24 cellular contexts compared by ENCODE assay signal in genomic region chr22:48077699-48078098, GRCh38.
DNase-seq lines count a peak whose midpoint lies in the region; ATAC-seq, FAIRE-seq and TF ChIP-seq lines count a peak whose summit lies in the region.
"Had no signal": no experiment of that assay in that cellular context is flagged by ENCODE, and none has a peak within 500 bp of the region (broad histone marks: within the 10 kb centered on the region; RNA-seq: fewer than 3 reads in every experiment).

No MANE protein-coding gene starts in this region.

- TF ChIP-seq POLR2A in HepG2 (IDR thresholded peaks at IDR 0.05; ENCODE audit: insufficient read depth in 1 of 2, low read depth in 2 of 2, low read length in 2 of 2), result no peak
- TF ChIP-seq POLR2A in right lobe of liver (IDR thresholded peaks at IDR 0.05), result no peak

- in situ Hi-C loops in HepG2 (cut with HindIII; ENCODE audit: extremely low pct_ligation_motif_present, low pct_unique_long_range_greater_than_20kb), result no loop called here

- no peaks in the 10 kb centered on the region for H3F3A ChIP-seq in neural progenitor cell (ENCODE audit: low read depth)

- H3K79me1 ChIP-seq in H9 (ENCODE audit: insufficient read depth, low read depth, low read length, poor library complexity, severe bottlenecking), result no peaks in the 10 kb centered on the region

- POLR2A ChIA-PET in HepG2 (lab: Yijun Ruan, JAX) (no interaction called here), OCI-LY7 (lab: Charles Lee) (interaction anchor here (0.5 to 2.0 kb wide), 2 partner anchors 19 to 29 kb away, joined by 3 to 5 read pairs; no protein-coding TSS in a partner anchor)

- no peak overlapping the region for H3K23ac ChIP-seq in H9 (ENCODE audit: insufficient read length, low read depth, low read length)

- no peaks in the 10 kb centered on the region for H3K23me2 ChIP-seq in H9 (ENCODE audit: insufficient read length, low read depth, low read length, poor library complexity, severe bottlenecking)

- H3K36me3 ChIP-seq in HepG2 (replicated peaks in 1 of 2; ENCODE audit: control insufficient read depth in 1 of 2, insufficient read depth in 2 of 2, low read length in 2 of 2) (no peaks in the 10 kb centered on the region), right lobe of liver (no peaks in the 10 kb centered on the region), OCI-LY7 (ENCODE audit: insufficient read depth, low read length) (no peaks in the 10 kb centered on the region), neural progenitor cell (no peaks in the 10 kb centered on the region)
- H3K36me3 ChIP-seq: BLaER1 treated with 17β-estradiol and CSF1 and Interleukin-3, amounts not matched to agents 10 nM and 100 nM had no signal

- peaks cover 3 to 7% of the 10 kb centered on the region in 2 experiments; a peak in 4 of 5 replicates for H3K27me3 ChIP-seq in HepG2 (ENCODE audit: control insufficient read depth in 1 of 2, insufficient read depth in 2 of 2, low read length in 2 of 2)
- H3K27me3 ChIP-seq in right lobe of liver, result no peaks in the 10 kb centered on the region
- H3K27me3 ChIP-seq in neural progenitor cell, result no peaks in the 10 kb centered on the region
- H3K27me3 ChIP-seq in H9 (ENCODE audit: insufficient read depth, low read length), result no peaks in the 10 kb centered on the region

- no peak overlapping the region for H3K4ac ChIP-seq in H9 (ENCODE audit: low read depth, low read length)

- no peak for DNase-seq in HepG2 (ENCODE audit: low spot score)
- no peak for DNase-seq in right lobe of liver
- DNase-seq in OCI-LY7 (ENCODE audit: low spot score), result no peak
- DNase-seq in neural progenitor cell (ENCODE audit: low spot score), result no peak
- DNase-seq in urothelium cell line (ENCODE audit: low spot score), result no peak
- DNase-seq in effector CD8-positive, alpha-beta T cell (lab: John Stamatoyannopoulos, UW), result no peak
- no peak for DNase-seq in H9
- DNase-seq in NCI-H524 (lab: John Stamatoyannopoulos, UW), result no peak
- DNase-seq: CD4-positive, alpha-beta T cell; CD8-positive, alpha-beta memory T cell; DMS 273 treated with DMSO at 0.1 percent for 48 hours; DMS79; GF-D8; GOT3; H7; HFFc6 had no signal

- H3K27ac ChIP-seq in HepG2 (ENCODE audit: extremely low read length, insufficient read depth, low read length) (no peak overlapping the region), right lobe of liver (no peak overlapping the region), OCI-LY7 (ENCODE audit: low read depth, low read length, poor library complexity, severe bottlenecking) (no peak overlapping the region), neural progenitor cell (no peak overlapping the region), H9 (ENCODE audit: insufficient read length, low read depth, low read length) (no peak overlapping the region)
- H3K27ac ChIP-seq: 22Rv1; BLaER1 treated with 17β-estradiol and CSF1 and Interleukin-3, amounts not matched to agents 10 nM and 100 nM had no signal

- H3K56ac ChIP-seq in H9 (ENCODE audit: insufficient read length, low read depth, low read length), result no peak overlapping the region

- H2BK120ac ChIP-seq in H9 (ENCODE audit: low read depth, low read length, poor library complexity, severe bottlenecking), result no peak overlapping the region

- H2BK20ac ChIP-seq in H9 (ENCODE audit: low read depth, low read length, poor library complexity, severe bottlenecking), result no peak overlapping the region

- TF ChIP-seq RAD21 in HepG2 (CRISPR knock-in tag; IDR thresholded peaks at IDR 0.05), result no peak

- no peak overlapping the region for H4K5ac ChIP-seq in H9 (ENCODE audit: insufficient read length, low read depth, low read length)

- no peaks in the 10 kb centered on the region for H3K4me1 ChIP-seq in HepG2 (ENCODE audit: insufficient read depth, low read length)
- H3K4me1 ChIP-seq in right lobe of liver, result no peaks in the 10 kb centered on the region
- peaks cover 61% of the 10 kb centered on the region for H3K4me1 ChIP-seq in OCI-LY7 (ENCODE audit: insufficient read depth, low read length, poor library complexity, severe bottlenecking)
- H3K4me1 ChIP-seq in neural progenitor cell, result peaks cover 14% of the 10 kb centered on the region
- no peaks in the 10 kb centered on the region; the same call in 1 of the 2 replicates for H3K4me1 ChIP-seq in H9 (ENCODE audit: insufficient read depth, low read length)

- H4K8ac ChIP-seq in H9 (replicated peaks; ENCODE audit: insufficient read length, low read depth, low read length), result no peak overlapping the region

- no peak for TF ChIP-seq CTCF in HepG2 (CRISPR knock-in tag; IDR thresholded peaks at IDR 0.05)
- no peak for TF ChIP-seq CTCF in right lobe of liver (IDR thresholded peaks at IDR 0.05)
- TF ChIP-seq CTCF in OCI-LY7 (conservative IDR thresholded peaks at IDR 0.05; ENCODE audit: low read length), result no peak
- TF ChIP-seq CTCF in neural progenitor cell (IDR thresholded peaks at IDR 0.05), result no peak
- TF ChIP-seq CTCF in H9 (conservative IDR thresholded peaks at IDR 0.05), result no peak

- H3K27ac Mint-ChIP-seq in neural progenitor cell (no peak overlapping the region), H9 (no peak overlapping the region)
- H3K27ac Mint-ChIP-seq: B cell; CD14-positive monocyte; CD4-positive, alpha-beta T cell; HFFc6 had no signal

- no peak overlapping the region for H3K4me2 ChIP-seq in HepG2 (ENCODE audit: low read depth, low read length)
- H3K4me2 ChIP-seq in OCI-LY7 (ENCODE audit: low read length), result peak overlapping the region; percentile 10; the same call in 1 of the 2 replicates
- H3K4me2 ChIP-seq in neural progenitor cell, result no peak overlapping the region
- no peak overlapping the region for H3K4me2 ChIP-seq in H9 (ENCODE audit: insufficient read depth, insufficient read length, low read length)

- H3T11ph ChIP-seq in H9 (ENCODE audit: low read length), result no peak overlapping the region

- H3K4me1 Mint-ChIP-seq in neural progenitor cell (peaks cover 30% of the 10 kb centered on the region), H9 (peaks cover 30 to 44% of the 10 kb centered on the region in 2 experiments)
- H3K4me1 Mint-ChIP-seq: CD14-positive monocyte had no signal

- H2AFZ ChIP-seq in HepG2 (ENCODE audit: low read length), result no peak overlapping the region
- H2AFZ ChIP-seq in OCI-LY7 (ENCODE audit: low read length), result peak overlapping the region; percentile 41; the same call in 1 of the 2 replicates
- no peak overlapping the region for H2AFZ ChIP-seq in neural progenitor cell (replicated peaks)
- H2AFZ ChIP-seq in H9 (ENCODE audit: low read length), result no peak overlapping the region

- H3K4me3 Mint-ChIP-seq in neural progenitor cell (peak overlapping the region; percentile 51), H9 (no peak overlapping the region)
- H3K4me3 Mint-ChIP-seq: B cell; CD14-positive monocyte; CD4-positive, alpha-beta T cell; HFFc6 had no signal

- WGBS in HepG2 (ENCODE audit: low lambda C conversion rate), result 0% methylated on average over 4 of the region's 6 CpGs
- WGBS in right lobe of liver (ENCODE audit: insufficient coverage, low coverage, low lambda C conversion rate, missing lambda C conversion rate), result 24% methylated on average over 3 of the region's 6 CpGs
- WGBS in H9 (ENCODE audit: extremely low coverage, insufficient read length, low lambda C conversion rate), result no CpG with 5 or more reads among the region's 6 CpGs

- H2AK5ac ChIP-seq in H9 (ENCODE audit: insufficient read length, low read length), result no peak overlapping the region

- TF ChIP-seq EP300 in HepG2 (IDR thresholded peaks at IDR 0.05; ENCODE audit: low read depth in 2 of 2, low read length in 2 of 2), result no peak
- TF ChIP-seq EP300 in HepG2 (CRISPR knock-in tag; IDR thresholded peaks at IDR 0.05; ENCODE audit: borderline replicate concordance), result no peak

- no peaks in the 10 kb centered on the region for H4K20me1 ChIP-seq in HepG2 (ENCODE audit: insufficient read depth, low read length)
- H4K20me1 ChIP-seq in OCI-LY7 (ENCODE audit: insufficient read depth, low read length), result no peaks in the 10 kb centered on the region
- H4K20me1 ChIP-seq in neural progenitor cell (ENCODE audit: low read depth), result no peaks in the 10 kb centered on the region
- H4K20me1 ChIP-seq in H9 (ENCODE audit: control insufficient read depth, insufficient read depth, insufficient read length), result no peaks in the 10 kb centered on the region

- H3K18ac ChIP-seq in H9 (ENCODE audit: insufficient read length, low read depth, low read length), result no peak overlapping the region

- ATAC-seq in HepG2 (no peak), right lobe of liver (no peak)
- ATAC-seq: HCT116 had no signal

- H3K9ac ChIP-seq in HepG2 (ENCODE audit: insufficient read depth, low read depth, low read length) (no peak overlapping the region), neural progenitor cell (no peak overlapping the region), H9 (ENCODE audit: extremely low read depth, insufficient read length, low read length) (no peak overlapping the region)
- H3K9ac ChIP-seq: BLaER1 treated with 17β-estradiol and CSF1 and Interleukin-3, amounts not matched to agents 10 nM and 100 nM had no signal

- H3K27me3 Mint-ChIP-seq in neural progenitor cell (ENCODE audit: insufficient read depth, low read depth) (peaks cover 19% of the 10 kb centered on the region), H9 (ENCODE audit: low read depth) (peaks cover 24% of the 10 kb centered on the region)
- H3K27me3 Mint-ChIP-seq: B cell had no signal

- H3K79me2 ChIP-seq in HepG2 (ENCODE audit: insufficient read depth, low read length) (no peaks in the 10 kb centered on the region), OCI-LY7 (ENCODE audit: insufficient read depth, low read depth, low read length) (no peaks in the 10 kb centered on the region), neural progenitor cell (ENCODE audit: low read depth) (no peaks in the 10 kb centered on the region), H9 (ENCODE audit: insufficient read depth, low read length) (no peaks in the 10 kb centered on the region)

- H3K9me3 ChIP-seq in HepG2 (ENCODE audit: low read length) (no peaks in the 10 kb centered on the region), right lobe of liver (no peaks in the 10 kb centered on the region), OCI-LY7 (ENCODE audit: low read length) (no peaks in the 10 kb centered on the region), neural progenitor cell (ENCODE audit: low read depth) (no peaks in the 10 kb centered on the region), H9 (ENCODE audit: control insufficient read depth, low read depth, low read length) (no peaks in the 10 kb centered on the region)
- H3K9me3 ChIP-seq: BLaER1 treated with 17β-estradiol and CSF1 and Interleukin-3, amounts not matched to agents 10 nM and 100 nM had no signal

- no peaks in the 10 kb centered on the region for H3K9me2 ChIP-seq in OCI-LY7 (ENCODE audit: insufficient read depth, low read length)

- no peak overlapping the region for H2BK15ac ChIP-seq in H9 (ENCODE audit: low read depth, low read length)

- CTCF ChIA-PET in HepG2 (lab: Yijun Ruan, JAX; ENCODE audit: low intra/inter-chr PET ratio, low total read pairs), result no interaction called here
- CTCF ChIA-PET in OCI-LY7 (lab: Charles Lee; ENCODE audit: unreplicated experiment), result no interaction called here

- peaks cover 8% of the 10 kb centered on the region for H3K9me3 Mint-ChIP-seq in neural progenitor cell
- peaks cover 12 to 15% of the 10 kb centered on the region in 2 experiments for H3K9me3 Mint-ChIP-seq in H9
- H3K9me3 Mint-ChIP-seq: CD4-positive, alpha-beta T cell; CD8-positive, alpha-beta memory T cell had no signal

- no peak overlapping the region for H2BK12ac ChIP-seq in H9 (ENCODE audit: insufficient read length, low read depth, low read length)

- no peak overlapping the region for H2BK5ac ChIP-seq in H9 (ENCODE audit: insufficient read length, low read length)

- intact Hi-C loops in HepG2 (cut with micrococcal nuclease; ENCODE audit: unreplicated experiment) (no loop called here), right lobe of liver (cut with DNase I) (no loop called here), OCI-LY7 (cut with micrococcal nuclease; ENCODE audit: unreplicated experiment) (no loop called here)

- no peak for FAIRE-seq in HepG2 (lab: Jason Lieb, UNC)
- peak; percentile 92 for FAIRE-seq in urothelium cell line (lab: Jason Lieb, UNC)
- FAIRE-seq: A204.1, D721Med, GM18507 had no signal

- no TSS peak for BruUV-seq in HepG2 (replicated peaks; lab: Mats Ljungman, UMichigan)
- no TSS peak for BruUV-seq in OCI-LY7 (replicated peaks; lab: Mats Ljungman, UMichigan)

- no peak overlapping the region for H3K14ac ChIP-seq in H9 (ENCODE audit: insufficient read depth, low read length)

- H4K91ac ChIP-seq in H9 (ENCODE audit: insufficient read length, low read depth, low read length), result no peak overlapping the region

- H3K4me3 ChIP-seq in HepG2 (replicated peaks in 1 of 3; ENCODE audit: insufficient read depth in 1 of 3, low read depth in 2 of 3, low read length in 3 of 3) (no peak overlapping the region), right lobe of liver (no peak overlapping the region), OCI-LY7 (ENCODE audit: low read depth, low read length, poor library complexity, severe bottlenecking) (no peak overlapping the region), neural progenitor cell (no peak overlapping the region)
- H3K4me3 ChIP-seq: BLaER1 treated with 17β-estradiol and CSF1 and Interleukin-3, amounts not matched to agents 10 nM and 100 nM had no signal

- peaks cover 2% of the 10 kb centered on the region for H3K36me3 Mint-ChIP-seq in neural progenitor cell
- H3K36me3 Mint-ChIP-seq in H9 (ENCODE audit: insufficient read depth in 1 of 3, low read depth in 3 of 3), result peaks cover 2 to 25% (median 10%) of the 10 kb centered on the region in 3 experiments; a peak in 6 of 7 replicates
- H3K36me3 Mint-ChIP-seq: CD14-positive monocyte had no signal
